ENCODE assay signal across 22 cellular contexts in the genomic region with DNA sequence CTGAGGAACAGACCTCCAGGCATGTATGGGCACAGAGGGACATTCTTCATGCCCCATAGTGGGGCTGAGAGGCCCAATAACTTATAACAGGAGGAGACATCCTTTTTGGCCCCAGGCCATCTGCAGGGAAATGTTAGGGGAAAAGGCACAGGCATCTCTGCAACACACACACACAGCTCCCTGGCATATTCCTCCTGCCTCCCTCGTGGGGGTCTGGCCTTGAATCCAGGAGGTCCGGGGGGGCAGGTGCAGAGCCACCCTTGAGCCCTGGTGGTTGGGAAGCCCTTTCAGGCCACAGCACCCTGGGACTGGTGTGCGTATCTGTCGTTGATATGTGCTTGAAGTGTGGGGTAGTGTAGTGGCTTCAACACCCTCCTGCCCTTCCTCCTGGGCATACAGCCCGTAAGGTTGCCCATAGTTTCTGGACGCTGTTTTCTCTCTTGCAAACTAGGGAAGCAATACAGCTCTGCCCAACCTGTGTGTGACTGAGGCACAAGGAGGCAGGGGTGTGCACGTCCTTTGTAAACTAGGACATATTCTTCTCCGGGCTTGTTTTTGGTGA.
"Had no signal": no experiment of that assay in that cellular context is flagged by ENCODE, and none has a peak within 500 bp of the region (broad histone marks: within the 10 kb centered on the region; RNA-seq: fewer than 3 reads in every experiment).

No MANE protein-coding gene starts in this region.

- H3K9me3 Mint-ChIP-seq: activated T-cell treated with anti-CD3 and anti-CD28 coated beads, Interleukin-2, amount 50 U/mL, for 4 hours had no signal

- DNase-seq: activated CD4-positive, alpha-beta T cell treated with anti-CD3 and anti-CD28 coated beads, Interleukin-2, amount 50 U/mL, for 1 hour; activated CD4-positive, CD25-positive, alpha-beta regulatory T cell treated with anti-CD3 and anti-CD28 coated beads, Interleukin-2, amount 50 U/mL, for 72 hours; activated CD8-positive, alpha-beta memory T cell treated with anti-CD3 and anti-CD28 coated beads, Interleukin-2, amount 50 U/mL, for 4 hours; activated naive CD4-positive, alpha-beta T cell treated with anti-CD3 and anti-CD28 coated beads for 36 hours; activated T-cell treated with anti-CD3 and anti-CD28 coated beads, Interleukin-2, amount 50 U/mL, for 4 hours; cerebellar nuclear complex; effector CD4-positive, alpha-beta T cell; gastrocnemius medialis; head of caudate nucleus; mammary epithelial cell; mucosa of descending colon; naive B cell; sigmoid colon; stimulated activated naive B cell treated with anti-CD40 and anti-IgM and Interleukin-4, amounts not matched to agents 10 μg/mL and 1 μg/mL and 100 μg/mL, for 72 hours; T-helper 2 cell had no signal

- H3K79me2 ChIP-seq: parathyroid adenoma had no signal

- H3K4me3 Mint-ChIP-seq: activated naive CD4-positive, alpha-beta T cell treated with anti-CD3 and anti-CD28 coated beads for 36 hours; activated T-cell treated with anti-CD3 and anti-CD28 coated beads, Interleukin-2, amount 50 U/mL, for 4 hours; naive B cell; stimulated activated naive B cell treated with anti-CD40 and anti-IgM and Interleukin-4, amounts not matched to agents 10 μg/mL and 1 μg/mL and 100 μg/mL, for 72 hours had no signal

- H3K4me1 ChIP-seq: ascending aorta, breast epithelium, gastrocnemius medialis, parathyroid adenoma had no signal

- H3K9ac ChIP-seq: parathyroid adenoma had no signal

- H3K9me3 ChIP-seq: ascending aorta, breast epithelium, gastrocnemius medialis, mucosa of descending colon, neutrophil, sigmoid colon had no signal

- H3K27me3 ChIP-seq: ascending aorta, breast epithelium, sigmoid colon had no signal

- ATAC-seq: activated T-cell treated with anti-CD3 and anti-CD28 coated beads, Interleukin-2, amount 50 U/mL, for 4 hours; esophagus mucosa; gastrocnemius medialis; left lobe of liver; mucosa of descending colon; stimulated activated naive B cell treated with anti-CD40 and anti-IgM and Interleukin-4, amounts not matched to agents 10 μg/mL and 1 μg/mL and 100 μg/mL, for 72 hours had no signal

- H3K36me3 ChIP-seq: ascending aorta, breast epithelium, gastrocnemius medialis, neutrophil, sigmoid colon had no signal

- H3K27ac ChIP-seq: ascending aorta, breast epithelium, gastrocnemius medialis, neutrophil, parathyroid adenoma, sigmoid colon, VCaP had no signal

- H2AFZ ChIP-seq: parathyroid adenoma had no signal

- H3K4me1 Mint-ChIP-seq: naive B cell; stimulated activated naive B cell treated with anti-CD40 and anti-IgM and Interleukin-4, amounts not matched to agents 10 μg/mL and 1 μg/mL and 100 μg/mL, for 72 hours had no signal

- H3K27ac Mint-ChIP-seq: activated naive CD4-positive, alpha-beta T cell treated with anti-CD3 and anti-CD28 coated beads for 36 hours; naive B cell; stimulated activated naive B cell treated with anti-CD40 and anti-IgM and Interleukin-4, amounts not matched to agents 10 μg/mL and 1 μg/mL and 100 μg/mL, for 72 hours had no signal

- H3K4me3 ChIP-seq: ascending aorta, breast epithelium, gastrocnemius medialis, mucosa of descending colon, sigmoid colon had no signal
